ENCODE assay signal across 13 cellular contexts in genomic region chr2:220188031-220188430, GRCh38.
DNase-seq lines count a peak whose midpoint lies in the region; ATAC-seq, FAIRE-seq and TF ChIP-seq lines count a peak whose summit lies in the region.
"Had no signal": no experiment of that assay in that cellular context is flagged by ENCODE, and none has a peak within 500 bp of the region (broad histone marks: within the 10 kb centered on the region; RNA-seq: fewer than 3 reads in every experiment).

No MANE protein-coding gene starts in this region.

- 31 to 40% methylated on average over 2 of the region's 2 CpGs for WGBS in pancreas, 2 donors

- H3K79me2 ChIP-seq in MM.1S (ENCODE audit: low read length) = no peaks in the 10 kb centered on the region

- H3K36me3 ChIP-seq in pancreas = no peaks in the 10 kb centered on the region
- H3K36me3 ChIP-seq in MM.1S (replicated peaks; ENCODE audit: insufficient read depth, low read length) = no peaks in the 10 kb centered on the region

- no peaks in the 10 kb centered on the region for H3K9me2 ChIP-seq in MM.1S (replicated peaks; ENCODE audit: insufficient read depth, low read length)

- H3K27ac ChIP-seq in pancreas = no peak overlapping the region
- no peak overlapping the region for H3K27ac ChIP-seq in MM.1S (ENCODE audit: low read length)

- H3K4me2 ChIP-seq in MM.1S (ENCODE audit: low read depth, low read length) = no peak overlapping the region

- no peaks in the 10 kb centered on the region for H3K4me1 ChIP-seq in pancreas
- no peaks in the 10 kb centered on the region for H3K4me1 ChIP-seq in MM.1S (ENCODE audit: low read length)

- H4K20me1 ChIP-seq in MM.1S (ENCODE audit: insufficient read depth, low read length) = no peaks in the 10 kb centered on the region

- H3K9ac ChIP-seq in MM.1S (ENCODE audit: low read length) = no peak overlapping the region

- no peak for FAIRE-seq in pancreas (lab: Jason Lieb, UNC)

- intact Hi-C loops in pancreas (cut with DNase I) = no loop called here

- DNase-seq in Jurkat, Clone E6-1 (ENCODE audit: low read depth, low spot score) = peak; percentile 52
- peak; percentile 92 for DNase-seq in epithelial cell of esophagus (ENCODE audit: low read depth)
- DNase-seq in pancreas = no peak
- no peak for DNase-seq in MM.1S
- no peak for DNase-seq in DMS 273 treated with DMSO at 0.1 percent for 48 hours (lab: John Stamatoyannopoulos, UW)
- no peak for DNase-seq in dedifferentiated amniotic fluid mesenchymal stem cell (ENCODE audit: extremely low spot score)
- DNase-seq: activated effector memory CD4-positive, alpha-beta T cell treated with Interleukin-2 at 50 U/mL for 16 hours; dermis blood vessel endothelial cell; naive thymus-derived CD8-positive, alpha-beta T cell; NCI-H1930; stimulated activated naive CD4-positive, alpha-beta T cell had no signal

- H3K27me3 ChIP-seq in pancreas (no peaks in the 10 kb centered on the region), MM.1S (replicated peaks; ENCODE audit: insufficient read depth, low read length) (no peaks in the 10 kb centered on the region)

- H3K9me3 ChIP-seq in pancreas = no peaks in the 10 kb centered on the region
- no peaks in the 10 kb centered on the region; the same call in 1 of the 2 replicates for H3K9me3 ChIP-seq in MM.1S (replicated peaks; ENCODE audit: insufficient read depth, low read length)

- no peaks in the 10 kb centered on the region for H3F3A ChIP-seq in MM.1S (ENCODE audit: insufficient read depth, low read length)

- no peak overlapping the region for H3K4me3 ChIP-seq in Jurkat, Clone E6-1 (ENCODE audit: low read length)
- H3K4me3 ChIP-seq in epithelial cell of esophagus (ENCODE audit: low read length) = no peak overlapping the region
- no peak overlapping the region for H3K4me3 ChIP-seq in pancreas
- H3K4me3 ChIP-seq in MM.1S (ENCODE audit: low read length) = no peak overlapping the region

- TF ChIP-seq CTCF in epithelial cell of esophagus (IDR thresholded peaks at IDR 0.05; ENCODE audit: insufficient read depth, low read depth, low read length, missing control alignments) = no peak
- TF ChIP-seq CTCF in pancreas (IDR thresholded peaks at IDR 0.05) = no peak
- TF ChIP-seq CTCF in MM.1S (IDR thresholded peaks at IDR 0.05; ENCODE audit: low read length) = no peak

- peak; percentile 84 for ATAC-seq in GM18909 (IDR thresholded peaks at IDR 0.05; ENCODE audit: poor library complexity, unreplicated experiment)
- ATAC-seq in pancreas = peak in 3 of 4 donors; percentile 57 to 79 (median 76)
- no peak for ATAC-seq in GM19351 (IDR thresholded peaks at IDR 0.05; ENCODE audit: unreplicated experiment)
- ATAC-seq: naive thymus-derived CD8-positive, alpha-beta T cell had no signal

- no peak overlapping the region for H2AFZ ChIP-seq in MM.1S (ENCODE audit: low read length)

Comparison
In these comparisons a context has a peak if more than half of its experiments do, and no peak if none do; other contexts are left out.
1. DNase-seq: peak in Jurkat, Clone E6-1 (single experiment) and epithelial cell of esophagus (single experiment); none in pancreas (0 of 6), MM.1S (single experiment), DMS 273 treated with DMSO at 0.1 percent for 48 hours (single experiment) and dedifferentiated amniotic fluid mesenchymal stem cell (single experiment).